In the genomic region with DNA sequence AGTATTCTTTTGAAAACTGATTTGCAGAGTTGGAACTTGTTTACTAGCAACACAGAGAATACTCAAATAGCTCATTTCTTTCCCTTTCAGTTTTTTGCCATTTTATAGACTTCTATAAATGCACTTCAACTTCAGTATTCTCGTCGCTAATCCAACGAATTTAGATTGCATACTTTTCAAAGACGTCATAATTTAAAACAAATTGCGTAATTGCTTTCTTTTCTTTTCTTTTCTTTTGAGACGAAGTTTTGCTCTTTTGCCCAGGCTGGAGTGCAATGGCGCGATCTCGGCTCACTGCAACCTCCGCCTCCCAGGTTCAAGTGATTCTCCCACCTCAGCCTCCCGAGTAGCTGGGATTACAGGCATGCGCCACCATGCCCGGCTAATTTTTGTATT, we compare ENCODE assay signal across 8 cellular contexts. TPM values are rescaled to one million over a fixed set of nuclear protein-coding genes. Genes with fewer than 3 reads are reported as not detected.
DNase-seq lines count a peak whose midpoint lies in the region; ATAC-seq and TF ChIP-seq lines count a peak whose summit lies in the region.
"Not testable (repeated sequence)": the region's sequence is repeated elsewhere in the genome, so short reads cannot be mapped to it uniquely, and the experiment has no call there.

No MANE protein-coding gene starts in this region.

- in situ Hi-C loops in IMR-90 (cut with MboI; ENCODE audit: low sequenced_read_pairs): not testable (repeated sequence)

- H4K5ac ChIP-seq in IMR-90 (ENCODE audit: low read depth, low read length): not testable (repeated sequence)

- peak overlapping the region; percentile 74 for H3K4me3 ChIP-seq in A673 (ENCODE audit: low read depth, low read length, poor library complexity, severe bottlenecking)
- not testable (repeated sequence) for H3K4me3 ChIP-seq in IMR-90 (ENCODE audit: insufficient read depth, low read depth, low read length); stomach
- peak overlapping the region; percentile 97 for H3K4me3 ChIP-seq in adipocyte (ENCODE audit: low read length)
- peak overlapping the region; percentile 85 for H3K4me3 ChIP-seq in epithelial cell of proximal tubule (ENCODE audit: low read depth, low read length)
- H3K4me3 ChIP-seq in neuron (ENCODE audit: low read length): peak overlapping the region; percentile 94

- H3K9me1 ChIP-seq in IMR-90 (ENCODE audit: insufficient read depth, low read length): not testable (repeated sequence)

- peaks cover 23% of the 10 kb centered on the region for H4K20me1 ChIP-seq in IMR-90 (ENCODE audit: insufficient read depth, low read length)

- H3K79me1 ChIP-seq in IMR-90 (ENCODE audit: low read depth in 1 of 2, low read length in 2 of 2): peaks cover 10 to 29% of the 10 kb centered on the region in 2 experiments

- not testable (repeated sequence) for H2BK15ac ChIP-seq in IMR-90 (ENCODE audit: low read depth, low read length)

- TF ChIP-seq CTCF in A673 (conservative IDR thresholded peaks at IDR 0.05; ENCODE audit: low read depth, low read length); IMR-90 (conservative IDR thresholded peaks at IDR 0.05; ENCODE audit: low read depth, low read length); epithelial cell of proximal tubule (conservative IDR thresholded peaks at IDR 0.05; ENCODE audit: low read depth, low read length); stomach (IDR thresholded peaks at IDR 0.05): not testable (repeated sequence)

- not testable (repeated sequence) for H3K36me3 ChIP-seq in A673 (ENCODE audit: insufficient read depth, low read length, poor library complexity, severe bottlenecking); IMR-90 (ENCODE audit: control insufficient read depth, insufficient read depth, low read length); adipocyte (ENCODE audit: control insufficient read depth, insufficient read depth, low read length, severe bottlenecking); neuron (ENCODE audit: insufficient read depth, low read length); stomach

- H3K4me2 ChIP-seq in IMR-90 (ENCODE audit: low read depth, low read length): not testable (repeated sequence)

- not testable (repeated sequence) for H3K18ac ChIP-seq in IMR-90 (ENCODE audit: low read depth, low read length)

- not testable (repeated sequence) for ATAC-seq in IMR-90 (ENCODE audit: low read depth)

- H3K23ac ChIP-seq in IMR-90 (ENCODE audit: low read depth, low read length): not testable (repeated sequence)

- H2BK120ac ChIP-seq in IMR-90 (ENCODE audit: low read depth, low read length): not testable (repeated sequence)

- 60% methylated on average over 1 of the region's 13 CpGs; no CpG with 5 or more reads in 1 of the 2 experiments for WGBS in IMR-90 (ENCODE audit: extremely low coverage in 2 of 2, insufficient read length in 1 of 2), 2 experiments
- WGBS in stomach, 5 donors: 68 to 80% (median 74%) methylated on average over 13 of the region's 13 CpGs

- H3K9me3 Mint-ChIP-seq in T-helper 2 cell treated with Interferon-gamma antibody and Interleukin-4, amounts not matched to agents 5 μg/mL and 100 μg/mL, for 36 hours: not testable (repeated sequence)

- H3K56ac ChIP-seq in IMR-90 (ENCODE audit: extremely low read depth, insufficient read depth, low read length): not testable (repeated sequence)

- not testable (repeated sequence) for BruUV-seq in A673 (replicated peaks; lab: Mats Ljungman, UMichigan); IMR-90 (replicated peaks; lab: Mats Ljungman, UMichigan)

- peaks cover 29% of the 10 kb centered on the region for H3K4me1 Mint-ChIP-seq in T-helper 2 cell treated with Interferon-gamma antibody and Interleukin-4, amounts not matched to agents 5 μg/mL and 100 μg/mL, for 36 hours (ENCODE audit: low read depth)

- H3K4me3 Mint-ChIP-seq in T-helper 2 cell treated with Interferon-gamma antibody and Interleukin-4, amounts not matched to agents 5 μg/mL and 100 μg/mL, for 36 hours: peak overlapping the region; percentile 34

- H3K4ac ChIP-seq in IMR-90 (ENCODE audit: low read depth, low read length): not testable (repeated sequence)

- H4K91ac ChIP-seq in IMR-90 (ENCODE audit: insufficient read depth, low read depth, low read length): not testable (repeated sequence)

- not testable (repeated sequence) for H2BK20ac ChIP-seq in IMR-90 (ENCODE audit: low read depth, low read length)

- not testable (repeated sequence) for H3K27ac Mint-ChIP-seq in T-helper 2 cell treated with Interferon-gamma antibody and Interleukin-4, amounts not matched to agents 5 μg/mL and 100 μg/mL, for 36 hours

- H3K27me3 ChIP-seq in A673 (replicated peaks; ENCODE audit: insufficient read depth, low read depth, low read length, poor library complexity); adipocyte (replicated peaks; ENCODE audit: control insufficient read depth, insufficient read depth, low read length); layer of hippocampus (ENCODE audit: control insufficient read depth, insufficient read depth, low read length); neuron (ENCODE audit: insufficient read depth, low read length); stomach: not testable (repeated sequence)
- peaks cover 11% of the 10 kb centered on the region for H3K27me3 ChIP-seq in IMR-90 (ENCODE audit: control insufficient read depth, insufficient read depth, low read length)

- POLR2A ChIA-PET in A673 (lab: Charles Lee; ENCODE audit: low non-redundant PET); IMR-90 (lab: Charles Lee; ENCODE audit: unreplicated experiment): not testable (repeated sequence)

- CTCF ChIA-PET in A673 (lab: Charles Lee): interaction anchor here (1.4 kb wide), 2 partner anchors 154 to 842 kb away, joined by 5 to 6 read pairs; a partner anchor contains a TSS
- CTCF ChIA-PET in IMR-90 (lab: Yijun Ruan, JAX): interaction anchor here (0.7 kb wide), 1 partner anchor 80 kb away, joined by 3 read pairs; no protein-coding TSS in a partner anchor

- TF ChIP-seq RAD21 in IMR-90 (IDR thresholded peaks at IDR 0.05; ENCODE audit: low read length): not testable (repeated sequence)

- not testable (repeated sequence) for DNase-seq in A673 (ENCODE audit: low spot score); IMR-90; T-helper 2 cell treated with Interferon-gamma antibody and Interleukin-4, amounts not matched to agents 5 μg/mL and 100 μg/mL, for 36 hours (ENCODE audit: low spot score); epithelial cell of proximal tubule (ENCODE audit: low read depth); stomach
- peak; percentile 35 for DNase-seq in adipocyte (ENCODE audit: low read depth)

- not testable (repeated sequence) for H3K36me3 Mint-ChIP-seq in T-helper 2 cell treated with Interferon-gamma antibody and Interleukin-4, amounts not matched to agents 5 μg/mL and 100 μg/mL, for 36 hours (ENCODE audit: low read depth)

- not testable (repeated sequence) for H2AK5ac ChIP-seq in IMR-90 (ENCODE audit: low read depth, low read length)

- H3K14ac ChIP-seq in IMR-90 (replicated peaks; ENCODE audit: low read depth, low read length): not testable (repeated sequence)

- not testable (repeated sequence) for H3K9me3 ChIP-seq in A673 (ENCODE audit: low read depth, low read length, poor library complexity, severe bottlenecking); IMR-90 (ENCODE audit: control insufficient read depth, insufficient read depth, low read length); adipocyte (ENCODE audit: control insufficient read depth, low read length); neuron (ENCODE audit: low read length); stomach

- not testable (repeated sequence) for H4K8ac ChIP-seq in IMR-90 (ENCODE audit: low read depth in 2 of 2, low read length in 2 of 2)

- intact Hi-C loops in A673 (cut with micrococcal nuclease; ENCODE audit: unreplicated experiment) (loop anchor here (10.0 kb wide), 2 partner anchors 426 to 846 kb away; no protein-coding TSS in a partner anchor), IMR-90 (cut with micrococcal nuclease) (loop anchor here (2.0 to 10.0 kb wide), 3 partner anchors 336 to 770 kb away; a partner anchor contains a TSS)
- intact Hi-C loops in stomach (cut with DNase I; ENCODE audit: low total_unique reads): not testable (repeated sequence)

- H3K27ac ChIP-seq in A673 (ENCODE audit: low read depth, low read length, poor library complexity, severe bottlenecking); IMR-90 (ENCODE audit: insufficient read depth, low read length): not testable (repeated sequence)
- H3K27ac ChIP-seq in layer of hippocampus (ENCODE audit: low read depth, low read length): peak overlapping the region; percentile 92
- peak overlapping the region in 4 of 5 donors; percentile 92 to 100 (median 98) for H3K27ac ChIP-seq in stomach

- TF ChIP-seq POLR2A in IMR-90 (IDR thresholded peaks at IDR 0.05; ENCODE audit: low read depth, low read length); stomach (IDR thresholded peaks at IDR 0.05): not testable (repeated sequence)

- dilution Hi-C loops in IMR-90 (cut with HindIII; ENCODE audit: low sequenced_read_pairs, unreplicated experiment): not testable (repeated sequence)

- H3K4me1 ChIP-seq in A673 (ENCODE audit: insufficient read depth, low read length, poor library complexity, severe bottlenecking); IMR-90 (ENCODE audit: control insufficient read depth, insufficient read depth, low read length); neuron (ENCODE audit: insufficient read depth, low read length): not testable (repeated sequence)
- peaks cover 15% of the 10 kb centered on the region for H3K4me1 ChIP-seq in adipocyte (ENCODE audit: control insufficient read depth, insufficient read depth, low read length)
- H3K4me1 ChIP-seq in stomach: peaks cover 14 to 33% (median 23%) of the 10 kb centered on the region in 4 donors

- H2AK9ac ChIP-seq in IMR-90 (replicated peaks; ENCODE audit: low read depth, low read length, poor library complexity): not testable (repeated sequence)

- H2AFZ ChIP-seq in IMR-90 (replicated peaks; ENCODE audit: low read length, poor library complexity): not testable (repeated sequence)
- peak overlapping the region; percentile 89 for H2AFZ ChIP-seq in neuron (ENCODE audit: low read depth, low read length)

- H3K9ac ChIP-seq in IMR-90 (ENCODE audit: low read depth, low read length): not testable (repeated sequence)
- peak overlapping the region; percentile 93 for H3K9ac ChIP-seq in adipocyte (ENCODE audit: low read length)

- not testable (repeated sequence) for TF ChIP-seq EP300 in stomach (IDR thresholded peaks at IDR 0.05)

- H3K27me3 Mint-ChIP-seq in T-helper 2 cell treated with Interferon-gamma antibody and Interleukin-4, amounts not matched to agents 5 μg/mL and 100 μg/mL, for 36 hours (ENCODE audit: low read depth): not testable (repeated sequence)

- not testable (repeated sequence) for H2BK5ac ChIP-seq in IMR-90 (ENCODE audit: low read depth, low read length, poor library complexity, severe bottlenecking)

RNA-seq across cellular contexts. Expression of a gene that starts 1.2 kb away (rescaled TPM):
- total RNA-seq in A673 (2021) (38.1 and 41.2 TPM in 2 replicates), IMR-90 (2012; rRNA removed) (25.8 and 30.1 TPM in 2 replicates), epithelial cell of proximal tubule (18.1 and 34.0 TPM in 2 replicates), stomach (100 to 1,000 TPM in 1 of 5 donors, 10 to 100 TPM in 4; 11.7 to 122 (median 42.2) TPM)
- polyA plus RNA-seq in IMR-90 (2012; rRNA removed) (12.3 and 13.4 TPM in 2 replicates), stomach (10 to 100 TPM in 1 of 3 donors, 1 to 10 TPM in 2; 6.5 to 21.3 (median 8.2) TPM)
- 2.2 and 2.5 TPM in 2 replicates for polyA plus RNA-seq in IMR-90 (2012; cell fraction: cytosol; rRNA removed)
- 10.8 and 81.4 TPM in 2 replicates for polyA plus RNA-seq in IMR-90 (2012; cell fraction: nucleus; rRNA removed; ENCODE audit: low replicate concordance)
